13 cellular contexts compared by ENCODE assay signal in genomic region chr4:151833174-151833573, GRCh38.
"Had no signal": no experiment of that assay in that cellular context is flagged by ENCODE, and none has a peak within 500 bp of the region (broad histone marks: within the 10 kb centered on the region; RNA-seq: fewer than 3 reads in every experiment).

No MANE protein-coding gene starts in this region.

- H3K4me1 ChIP-seq: parathyroid adenoma, tibial nerve had no signal

- H3K9me3 Mint-ChIP-seq: activated CD4-positive, alpha-beta memory T cell treated with anti-CD3 and anti-CD28 coated beads, Interleukin-2, amount 10 ng/mL, durations not matched to agents 7 days and 5 days; activated naive CD4-positive, alpha-beta T cell treated with anti-CD3 and anti-CD28 coated beads for 36 hours; activated T-helper 17 cell treated with anti-CD3 and anti-CD28 coated beads, Interleukin-2, amount 50 U/mL, for 72 hours had no signal

- H3K4me3 Mint-ChIP-seq: activated CD4-positive, alpha-beta memory T cell treated with anti-CD3 and anti-CD28 coated beads, Interleukin-2, amount 10 ng/mL, durations not matched to agents 7 days and 5 days; activated naive CD4-positive, alpha-beta T cell treated with anti-CD3 and anti-CD28 coated beads for 36 hours; activated T-helper 17 cell treated with anti-CD3 and anti-CD28 coated beads, Interleukin-2, amount 50 U/mL, for 72 hours; naive thymus-derived CD4-positive, alpha-beta T cell had no signal

- ATAC-seq: activated T-helper 17 cell treated with anti-CD3 and anti-CD28 coated beads, Interleukin-2, amount 50 U/mL, for 72 hours; heart left ventricle; left colon; naive thymus-derived CD4-positive, alpha-beta T cell had no signal

- H3K9ac ChIP-seq: parathyroid adenoma had no signal

- H3K4me1 Mint-ChIP-seq: activated T-helper 17 cell treated with anti-CD3 and anti-CD28 coated beads, Interleukin-2, amount 50 U/mL, for 72 hours had no signal

- H3K27ac Mint-ChIP-seq: activated CD4-positive, alpha-beta memory T cell treated with anti-CD3 and anti-CD28 coated beads, Interleukin-2, amount 10 ng/mL, durations not matched to agents 7 days and 5 days; activated naive CD4-positive, alpha-beta T cell treated with anti-CD3 and anti-CD28 coated beads for 36 hours; activated T-helper 17 cell treated with anti-CD3 and anti-CD28 coated beads, Interleukin-2, amount 50 U/mL, for 72 hours; naive thymus-derived CD4-positive, alpha-beta T cell had no signal

- DNase-seq: activated CD4-positive, alpha-beta memory T cell treated with anti-CD3 and anti-CD28 coated beads, Interleukin-2, amount 10 ng/mL, durations not matched to agents 7 days and 5 days; activated CD4-positive, alpha-beta T cell treated with anti-CD3 and anti-CD28 coated beads for 1 hour; activated CD8-positive, alpha-beta memory T cell treated with anti-CD3 and anti-CD28 coated beads, Interleukin-2, amount 50 U/mL, for 4 hours; activated naive CD4-positive, alpha-beta T cell treated with anti-CD3 and anti-CD28 coated beads for 36 hours; foreskin melanocyte; heart left ventricle; left colon; naive thymus-derived CD4-positive, alpha-beta T cell; stimulated activated CD4-positive, alpha-beta T cell treated with anti-CD3 and anti-CD28 coated beads, Interleukin-4, amount 100 ng/mL, for 4 hours had no signal

- H3K4me3 ChIP-seq: heart left ventricle, skin epidermis, tibial nerve had no signal

- H3K36me3 Mint-ChIP-seq: naive thymus-derived CD4-positive, alpha-beta T cell had no signal

- H2AFZ ChIP-seq: parathyroid adenoma had no signal

- H3K27me3 ChIP-seq: heart left ventricle, tibial nerve had no signal

- H3K36me3 ChIP-seq: heart left ventricle, tibial nerve had no signal

- H3K9me3 ChIP-seq: heart left ventricle, tibial nerve had no signal

- H3K27me3 Mint-ChIP-seq: activated T-helper 17 cell treated with anti-CD3 and anti-CD28 coated beads, Interleukin-2, amount 50 U/mL, for 72 hours had no signal

- H3K27ac ChIP-seq: heart left ventricle, parathyroid adenoma, skin epidermis, tibial nerve had no signal
